ENCODE assay signal across 1 cellular context in genomic region chr17:79991924-79992656, GRCh38.
TF ChIP-seq lines count a peak whose summit lies in the region.

No MANE protein-coding gene starts in this region.

TF ChIP-seq in HepG2, 621 proteins besides CTCF, POLR2A, EP300 and RAD21 (continued from another document and continues in another):
- TF ChIP-seq ATF5 (CRISPR knock-in tag; IDR thresholded peaks at IDR 0.05; ENCODE audit: low read depth) (no peak), AKAP8 (CRISPR knock-in tag; IDR thresholded peaks at IDR 0.05) (no peak; the same call in 1 of the 2 replicates), ZNF121 (CRISPR knock-in tag; IDR thresholded peaks at IDR 0.05) (0 out of 2 replicates have a peak, but pooled peaks have one; percentile 61), HOXD1 (CRISPR knock-in tag; IDR thresholded peaks at IDR 0.05) (peak; percentile 43; the same call in 1 of the 2 replicates), ZNF180 (CRISPR knock-in tag; IDR thresholded peaks at IDR 0.05; ENCODE audit: borderline replicate concordance, low read depth) (no peak), PAF1 (CRISPR knock-in tag; IDR thresholded peaks at IDR 0.05) (no peak; the same call in 1 of the 2 replicates), ZSCAN25 (CRISPR knock-in tag; IDR thresholded peaks at IDR 0.05) (peak; percentile 17; the same call in 1 of the 2 replicates), ZMYM3 (CRISPR knock-in tag; IDR thresholded peaks at IDR 0.05) (peak; percentile 66; the same call in 1 of the 2 replicates), TRIM22 (IDR thresholded peaks at IDR 0.05) (no peak), ZNF607 (CRISPR knock-in tag; IDR thresholded peaks at IDR 0.05; ENCODE audit: borderline replicate concordance) (no peak), ZNF672 (CRISPR knock-in tag; IDR thresholded peaks at IDR 0.05) (0 out of 2 replicates have a peak, but pooled peaks have one; percentile 17), SKI (IDR thresholded peaks at IDR 0.05; ENCODE audit: partially characterized antibody) (no peak), KDM3A (CRISPR knock-in tag; IDR thresholded peaks at IDR 0.05; ENCODE audit: low read depth) (peak; percentile 82), ZNF652 (CRISPR knock-in tag; IDR thresholded peaks at IDR 0.05; ENCODE audit: borderline replicate concordance, low read depth) (no peak; the same call in 1 of the 2 replicates), ZNF432 (CRISPR knock-in tag; IDR thresholded peaks at IDR 0.05; ENCODE audit: borderline replicate concordance) (no peak), ZNF318 (CRISPR knock-in tag; IDR thresholded peaks at IDR 0.05) (peak; percentile 15; the same call in 1 of the 2 replicates), PHF20 (CRISPR knock-in tag; IDR thresholded peaks at IDR 0.05) (0 out of 2 replicates have a peak, but pooled peaks have one; percentile 32), THAP11 (CRISPR knock-in tag; IDR thresholded peaks at IDR 0.05) (peak; percentile 57), NR0B2 (CRISPR knock-in tag; IDR thresholded peaks at IDR 0.05) (0 out of 2 replicates have a peak, but pooled peaks have one; percentile 47), ZNF335 (CRISPR knock-in tag; IDR thresholded peaks at IDR 0.05) (no peak), ZNF431 (CRISPR knock-in tag; IDR thresholded peaks at IDR 0.05; ENCODE audit: borderline replicate concordance, low read depth) (0 out of 2 replicates have a peak, but pooled peaks have one; percentile 18), ATF1 (CRISPR knock-in tag; IDR thresholded peaks at IDR 0.05) (no peak), ZNF331 (CRISPR knock-in tag; IDR thresholded peaks at IDR 0.05) (peak; percentile 9), ZFP36L2 (CRISPR knock-in tag; IDR thresholded peaks at IDR 0.05) (no peak; the same call in 1 of the 2 replicates), REXO4 (CRISPR knock-in tag; IDR thresholded peaks at IDR 0.05; ENCODE audit: borderline replicate concordance) (no peak), SMARCC2 (IDR thresholded peaks at IDR 0.05) (no peak), HNRNPL (IDR thresholded peaks at IDR 0.05; ENCODE audit: low read depth, low read length) (peak; percentile 81; the same call in 1 of the 2 replicates), ZBTB46 (CRISPR knock-in tag; IDR thresholded peaks at IDR 0.05; ENCODE audit: borderline replicate concordance) (no peak), CC2D1A (CRISPR knock-in tag; IDR thresholded peaks at IDR 0.05) (no peak), GTF3A (CRISPR knock-in tag; conservative IDR thresholded peaks at IDR 0.05) (no peak), MED1 (CRISPR knock-in tag; IDR thresholded peaks at IDR 0.05) (peak; percentile 71), ZNF441 (CRISPR knock-in tag; IDR thresholded peaks at IDR 0.05; ENCODE audit: borderline replicate concordance) (0 out of 2 replicates have a peak, but pooled peaks have one; percentile 4), PRDM4 (CRISPR knock-in tag; IDR thresholded peaks at IDR 0.05; ENCODE audit: borderline replicate concordance) (no peak), MTERF4 (CRISPR knock-in tag; IDR thresholded peaks at IDR 0.05) (peak; percentile 45; the same call in 1 of the 2 replicates), POLR2AphosphoS5 (IDR thresholded peaks at IDR 0.05; ENCODE audit: low read depth, low read length) (peak; percentile 47), IRF2 (CRISPR knock-in tag; IDR thresholded peaks at IDR 0.05) (peak; percentile 72; the same call in 1 of the 2 replicates), ZNF83 (CRISPR knock-in tag; IDR thresholded peaks at IDR 0.05; ENCODE audit: borderline replicate concordance) (0 out of 2 replicates have a peak, but pooled peaks have one; percentile 18), ZNF570 (CRISPR knock-in tag; IDR thresholded peaks at IDR 0.05; ENCODE audit: borderline replicate concordance) (no peak), ISL2 (CRISPR knock-in tag; IDR thresholded peaks at IDR 0.05) (no peak; the same call in none of the 2 replicates), HIVEP1 (CRISPR knock-in tag; IDR thresholded peaks at IDR 0.05) (peak; percentile 90), ZFP1 (CRISPR knock-in tag; IDR thresholded peaks at IDR 0.05) (no peak), ZNF841 (CRISPR knock-in tag; IDR thresholded peaks at IDR 0.05; ENCODE audit: borderline replicate concordance) (no peak), ZNF710 (CRISPR knock-in tag; IDR thresholded peaks at IDR 0.05; ENCODE audit: borderline replicate concordance) (no peak; the same call in 1 of the 2 replicates), THRA (CRISPR knock-in tag; IDR thresholded peaks at IDR 0.05; ENCODE audit: borderline replicate concordance) (peak; percentile 70; the same call in 1 of the 2 replicates), NFYB (CRISPR knock-in tag; IDR thresholded peaks at IDR 0.05) (no peak)
